Comparison of ENCODE assay signal across 1 cellular context in the genomic region with DNA sequence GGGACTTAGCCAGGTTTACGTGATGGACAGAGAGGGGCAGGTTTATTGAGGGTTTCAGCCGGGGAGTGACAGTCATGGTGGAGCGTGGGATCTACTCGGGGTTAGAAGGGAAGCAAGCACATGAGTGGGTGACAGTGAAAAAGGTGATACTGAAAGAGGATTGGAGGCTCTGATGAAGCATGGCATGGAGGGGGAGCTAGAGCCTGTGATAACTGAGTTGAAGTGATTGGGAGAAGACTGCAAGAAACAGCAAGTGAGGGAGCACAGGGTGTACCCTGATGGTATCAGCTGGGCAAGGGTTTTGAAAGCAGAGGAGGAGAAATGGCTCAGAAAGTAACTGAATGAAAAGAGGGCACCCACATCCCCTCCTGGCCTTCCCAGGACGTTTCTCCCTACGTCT.
TF ChIP-seq lines count a peak whose summit lies in the region.

No MANE protein-coding gene starts in this region.

TF ChIP-seq in K562, 482 proteins besides CTCF, POLR2A, EP300 and RAD21:
- TF ChIP-seq, protein P1, sequence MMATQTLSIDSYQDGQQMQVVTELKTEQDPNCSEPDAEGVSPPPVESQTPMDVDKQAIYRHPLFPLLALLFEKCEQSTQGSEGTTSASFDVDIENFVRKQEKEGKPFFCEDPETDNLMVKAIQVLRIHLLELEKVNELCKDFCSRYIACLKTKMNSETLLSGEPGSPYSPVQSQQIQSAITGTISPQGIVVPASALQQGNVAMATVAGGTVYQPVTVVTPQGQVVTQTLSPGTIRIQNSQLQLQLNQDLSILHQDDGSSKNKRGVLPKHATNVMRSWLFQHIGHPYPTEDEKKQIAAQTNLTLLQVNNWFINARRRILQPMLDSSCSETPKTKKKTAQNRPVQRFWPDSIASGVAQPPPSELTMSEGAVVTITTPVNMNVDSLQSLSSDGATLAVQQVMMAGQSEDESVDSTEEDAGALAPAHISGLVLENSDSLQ (IDR thresholded peaks at IDR 0.05), result peak; percentile 15; the same call in 1 of the 2 replicates
- no peak for TF ChIP-seq MCM7 (IDR thresholded peaks at IDR 0.05)
- no peak for TF ChIP-seq ZBTB8A (IDR thresholded peaks at IDR 0.05; ENCODE audit: partially characterized antibody)
